10 cellular contexts compared by ENCODE assay signal in genomic region chr6:157561037-157561790, GRCh38.
DNase-seq lines count a peak whose midpoint lies in the region; ATAC-seq and FAIRE-seq lines count a peak whose summit lies in the region.
"Had no signal": no experiment of that assay in that cellular context is flagged by ENCODE, and none has a peak within 500 bp of the region (broad histone marks: within the 10 kb centered on the region; RNA-seq: fewer than 3 reads in every experiment).

No MANE protein-coding gene starts in this region.

- H3K9ac ChIP-seq in BLaER1 treated with 17β-estradiol and CSF1 and Interleukin-3, amounts not matched to agents 10 nM and 100 nM, result no peak overlapping the region; a peak in 1 of 22 replicates

- H4K20me1 ChIP-seq in BLaER1 treated with 17β-estradiol and CSF1 and Interleukin-3, amounts not matched to agents 10 nM and 100 nM, result no peaks in the 10 kb centered on the region

- H3K4me2 ChIP-seq in BLaER1 treated with 17β-estradiol and CSF1 and Interleukin-3, amounts not matched to agents 10 nM and 100 nM, result peak overlapping the region in 10 of 11 experiments; percentile 25 to 74 (median 59); a peak in 16 of 22 replicates

- peaks cover 0 to 8% (median 0%) of the 10 kb centered on the region in 11 experiments; a peak in 4 of 22 replicates for H3K36me3 ChIP-seq in BLaER1 treated with 17β-estradiol and CSF1 and Interleukin-3, amounts not matched to agents 10 nM and 100 nM

- H3K9me3 ChIP-seq in BLaER1 treated with 17β-estradiol and CSF1 and Interleukin-3, amounts not matched to agents 10 nM and 100 nM (replicated peaks in 1 of 11), result no peaks in the 10 kb centered on the region

- no peaks in the 10 kb centered on the region for H3K27me3 ChIP-seq in BLaER1 treated with 17β-estradiol and CSF1 and Interleukin-3, amounts not matched to agents 10 nM and 100 nM

- DNase-seq in GM19239 (ENCODE audit: insufficient read length, low spot score) (no peak), NCI-H345 (lab: John Stamatoyannopoulos, UW) (peak; percentile 87), DMS 273 (lab: John Stamatoyannopoulos, UW; ENCODE audit: unreplicated experiment) (no peak), SK-N-DZ (ENCODE audit: low spot score) (no peak), SKM-1 treated with dmso at 0.1 percent for 144 hours (lab: John Stamatoyannopoulos, UW; ENCODE audit: unreplicated experiment) (no peak)
- no peak for DNase-seq in stimulated activated CD4-positive, alpha-beta T cell treated with anti-CD3 and anti-CD28 coated beads, Interleukin-1b, Interleukin-23, amount 100 ng/mL, for 48 hours
- DNase-seq: hippocampal formation had no signal

- peak; percentile 92 for FAIRE-seq in GM19239 (lab: Jason Lieb, UNC)

- H3K4me1 ChIP-seq in BLaER1 treated with 17β-estradiol and CSF1 and Interleukin-3, amounts not matched to agents 10 nM and 100 nM, result peaks cover 48 to 84% (median 57%) of the 10 kb centered on the region in 10 experiments

- no peak overlapping the region for H3K4me3 ChIP-seq in BLaER1 treated with 17β-estradiol and CSF1 and Interleukin-3, amounts not matched to agents 10 nM and 100 nM

- H3K27ac ChIP-seq in BLaER1 treated with 17β-estradiol and CSF1 and Interleukin-3, amounts not matched to agents 10 nM and 100 nM, result no peak overlapping the region
- H3K27ac ChIP-seq: C4-2B had no signal

- peak; percentile 30 for ATAC-seq in HG03045 (IDR thresholded peaks at IDR 0.05; ENCODE audit: unreplicated experiment)
